1 cellular context compared by ENCODE assay signal in genomic region chr7:118183586-118184391, GRCh38.
TF ChIP-seq lines count a peak whose summit lies in the region.

TSS of gene LSM8 (plus strand) at chr7:118184164. CDS start at chr7:118184224, 60 bp downstream.

TF ChIP-seq in K562, 482 proteins besides CTCF, POLR2A, EP300 and RAD21 (continued from another document):
- no peak for TF ChIP-seq CBX8 (IDR thresholded peaks at IDR 0.05; ENCODE audit: borderline replicate concordance, extremely low read depth, low read depth, low read length, poor library complexity, severe bottlenecking)
- no peak for TF ChIP-seq POLR3G (IDR thresholded peaks at IDR 0.05; ENCODE audit: extremely low read depth, insufficient read length, insufficient replicate concordance)
